Comparison of ENCODE assay signal across 1 cellular context in genomic region chr3:15791525-15791924, GRCh38.
TF ChIP-seq lines count a peak whose summit lies in the region.

No MANE protein-coding gene starts in this region.

TF ChIP-seq in GM12878, 131 proteins besides CTCF, POLR2A, EP300 and RAD21 (continued from another document):
- TF ChIP-seq ZBTB40 (IDR thresholded peaks at IDR 0.05; ENCODE audit: borderline replicate concordance) (no peak), LARP7 (IDR thresholded peaks at IDR 0.05) (no peak)
